9 cellular contexts compared by ENCODE assay signal in genomic region chr10:104253576-104254410, GRCh38. TPM values are rescaled to one million over a fixed set of nuclear protein-coding genes. Genes with fewer than 3 reads are reported as not detected.
DNase-seq lines count a peak whose midpoint lies in the region; ATAC-seq and TF ChIP-seq lines count a peak whose summit lies in the region.
"Had no signal": no experiment of that assay in that cellular context is flagged by ENCODE, and none has a peak within 500 bp of the region (broad histone marks: within the 10 kb centered on the region; RNA-seq: fewer than 3 reads in every experiment).

No MANE protein-coding gene starts in this region.

- ATAC-seq in right lobe of liver = no peak

- intact Hi-C loops in ascending aorta (cut with DNase I) = loop anchor here (10.0 kb wide), 1 partner anchor 349 kb away; no protein-coding TSS in a partner anchor
- intact Hi-C loops in right lobe of liver (cut with DNase I) = no loop called here

- H3K27ac Mint-ChIP-seq in activated naive CD4-positive, alpha-beta T cell treated with anti-CD3 and anti-CD28 coated beads, Interleukin-2, amount 50 U/mL, for 24 hours = peak overlapping the region; percentile 98
- H3K27ac Mint-ChIP-seq in type B pancreatic cell = peak overlapping the region; percentile 83

- H3K4me3 Mint-ChIP-seq in activated naive CD4-positive, alpha-beta T cell treated with anti-CD3 and anti-CD28 coated beads, Interleukin-2, amount 50 U/mL, for 24 hours = peak overlapping the region; percentile 95
- peak overlapping the region; percentile 98 for H3K4me3 Mint-ChIP-seq in type B pancreatic cell

- H3K4me1 ChIP-seq in ascending aorta = peaks cover 0 to 19% of the 10 kb centered on the region in 2 donors
- H3K4me1 ChIP-seq in right lobe of liver = peaks cover 0 to 54% (median 19%) of the 10 kb centered on the region in 4 donors

- 43% methylated on average over 10 of the region's 10 CpGs for WGBS in right lobe of liver (ENCODE audit: insufficient coverage, low coverage, low lambda C conversion rate, missing lambda C conversion rate)

- TF ChIP-seq POLR2A in right lobe of liver (IDR thresholded peaks at IDR 0.05) = no peak

- H3K9me3 ChIP-seq in ascending aorta (no peaks in the 10 kb centered on the region), right lobe of liver (no peaks in the 10 kb centered on the region)

- H3K36me3 ChIP-seq in ascending aorta = peaks cover 3 to 16% of the 10 kb centered on the region in 2 donors
- H3K36me3 ChIP-seq in right lobe of liver = peaks cover 0 to 16% (median 5%) of the 10 kb centered on the region in 4 donors

- H3K27me3 Mint-ChIP-seq in activated naive CD4-positive, alpha-beta T cell treated with anti-CD3 and anti-CD28 coated beads, Interleukin-2, amount 50 U/mL, for 24 hours = no peaks in the 10 kb centered on the region
- peaks cover 4% of the 10 kb centered on the region for H3K27me3 Mint-ChIP-seq in type B pancreatic cell

- peak overlapping the region; percentile 86 to 87 for H3K4me3 ChIP-seq in ascending aorta
- H3K4me3 ChIP-seq in right lobe of liver = peak overlapping the region; percentile 84 to 96 (median 87)

- H3K4me1 Mint-ChIP-seq in activated naive CD4-positive, alpha-beta T cell treated with anti-CD3 and anti-CD28 coated beads, Interleukin-2, amount 50 U/mL, for 24 hours = peaks cover 47% of the 10 kb centered on the region
- H3K4me1 Mint-ChIP-seq in type B pancreatic cell (ENCODE audit: unreplicated experiment) = peaks cover 35% of the 10 kb centered on the region

- H3K9me3 Mint-ChIP-seq in activated naive CD4-positive, alpha-beta T cell treated with anti-CD3 and anti-CD28 coated beads, Interleukin-2, amount 50 U/mL, for 24 hours = no peaks in the 10 kb centered on the region
- H3K9me3 Mint-ChIP-seq in type B pancreatic cell = no peaks in the 10 kb centered on the region

- no peaks in the 10 kb centered on the region for H3K27me3 ChIP-seq in ascending aorta
- H3K27me3 ChIP-seq in right lobe of liver = no peaks in the 10 kb centered on the region

- TF ChIP-seq CTCF in ascending aorta (IDR thresholded peaks at IDR 0.05) (no peak), right lobe of liver (IDR thresholded peaks at IDR 0.05) (no peak), type B pancreatic cell (conservative IDR thresholded peaks at IDR 0.05) (no peak)

- H3K36me3 Mint-ChIP-seq in activated naive CD4-positive, alpha-beta T cell treated with anti-CD3 and anti-CD28 coated beads, Interleukin-2, amount 50 U/mL, for 24 hours = peaks cover 10% of the 10 kb centered on the region
- H3K36me3 Mint-ChIP-seq in type B pancreatic cell = peaks cover 10% of the 10 kb centered on the region

- H3K27ac ChIP-seq in ascending aorta (peak overlapping the region; percentile 96 to 97), right lobe of liver (peak overlapping the region; percentile 99)

- DNase-seq in activated naive CD4-positive, alpha-beta T cell treated with Interleukin-2 at 50 U/mL for 16 hours = no peak
- DNase-seq in ascending aorta (ENCODE audit: low spot score in 2 of 2) (no peak), right lobe of liver (no peak), type B pancreatic cell (ENCODE audit: extremely low spot score, unreplicated experiment) (no peak), hippocampal formation (lab: John Stamatoyannopoulos, UW) (no peak), NCI-H2081 (lab: John Stamatoyannopoulos, UW) (no peak), NCI-H2196 treated with DMSO at 0.1 percent for 48 hours (lab: John Stamatoyannopoulos, UW; ENCODE audit: unreplicated experiment) (no peak)
- DNase-seq: NCI-H1105 had no signal

RNA-seq across cellular contexts. Expression of gene GSTO1, which starts 0.9 kb away (rescaled TPM):
- 62.2 TPM for total RNA-seq in ascending aorta
- 100 to 1,000 TPM; 205 to 273 (median 240) TPM for total RNA-seq in right lobe of liver
- 74.1 and 79.2 TPM in 2 replicates for total RNA-seq in type B pancreatic cell (ENCODE audit: low replicate concordance)

RNA-seq across cellular contexts. Expression of gene GSTO2, which starts 15.2 kb away (rescaled TPM):
- not detected for total RNA-seq in ascending aorta
- total RNA-seq in right lobe of liver = 1 to 10 TPM; 1.4 to 5.3 (median 2.8) TPM
- total RNA-seq in type B pancreatic cell (ENCODE audit: low replicate concordance) = 2.8 and 8.2 TPM in 2 replicates

RNA-seq across cellular contexts. Expression of gene CFAP43, which starts 21.6 kb away (rescaled TPM):
- total RNA-seq in ascending aorta = 0.96 TPM
- total RNA-seq in right lobe of liver = under 1 TPM in 5 of 6 experiments, not detected in 1; 0.11 to 0.34 (median 0.20) TPM
- 1.6 and 7.6 TPM in 2 replicates for total RNA-seq in type B pancreatic cell (ENCODE audit: low replicate concordance)
